Comparison of ENCODE assay signal across 8 cellular contexts in genomic region chr2:238139141-238139840, GRCh38. TPM values are rescaled to one million over a fixed set of nuclear protein-coding genes. Genes with fewer than 3 reads are reported as not detected.
A peak's percentile ranks its signal among the peaks of the same experiment; 100 is the strongest.
DNase-seq lines count a peak whose midpoint lies in the region; ATAC-seq lines count a peak whose summit lies in the region.

No MANE protein-coding gene starts in this region.

- H3K9me3 Mint-ChIP-seq in stimulated activated naive CD8-positive, alpha-beta T cell treated with anti-CD3 and anti-CD28 coated beads, Interleukin-15, amount 100 ng/mL, for 72 hours, result no peaks in the 10 kb centered on the region

- peak overlapping the region; percentile 57 for H3K27ac ChIP-seq in right cardiac atrium (ENCODE audit: low read length)

- H3K4me3 Mint-ChIP-seq in stimulated activated naive CD8-positive, alpha-beta T cell treated with anti-CD3 and anti-CD28 coated beads, Interleukin-15, amount 100 ng/mL, for 72 hours, result peak overlapping the region in 1 of 2 donors; percentile 54

- no peak overlapping the region for H3K4me3 ChIP-seq in right cardiac atrium (ENCODE audit: low read length)

- peaks cover 18% of the 10 kb centered on the region for H3K4me1 Mint-ChIP-seq in stimulated activated naive CD8-positive, alpha-beta T cell treated with anti-CD3 and anti-CD28 coated beads, Interleukin-15, amount 100 ng/mL, for 72 hours

- WGBS in right cardiac atrium, result 45% methylated on average over 47 of the region's 47 CpGs

- intact Hi-C loops in right cardiac atrium (cut with DNase I), result no loop called here

- ATAC-seq in right cardiac atrium (peak; percentile 41 to 58), HG02938 (IDR thresholded peaks at IDR 0.05; ENCODE audit: unreplicated experiment) (no peak), HG03442 (IDR thresholded peaks at IDR 0.05; ENCODE audit: unreplicated experiment) (no peak)
- ATAC-seq in stimulated activated naive CD8-positive, alpha-beta T cell treated with anti-CD3 and anti-CD28 coated beads, Interleukin-15, amount 100 ng/mL, for 72 hours, result peak; percentile 51

- no peaks in the 10 kb centered on the region for H3K27me3 ChIP-seq in right cardiac atrium (ENCODE audit: control insufficient read depth, insufficient read depth)

- no peak overlapping the region for H3K27ac Mint-ChIP-seq in stimulated activated naive CD8-positive, alpha-beta T cell treated with anti-CD3 and anti-CD28 coated beads, Interleukin-15, amount 100 ng/mL, for 72 hours

- no peaks in the 10 kb centered on the region for H3K4me1 ChIP-seq in right cardiac atrium (ENCODE audit: control insufficient read depth, insufficient read depth, low read length)

- DNase-seq in NCI-H2171 treated with DMSO at 0.1 percent for 48 hours (lab: John Stamatoyannopoulos, UW) (peak; percentile 4), NCI-H2171 (lab: John Stamatoyannopoulos, UW) (no peak), right cardiac atrium (peak in 2 of 3 donors; percentile 67 to 80), globus pallidus (ENCODE audit: low spot score) (no peak)
- DNase-seq in activated CD8-positive, alpha-beta memory T cell treated with anti-CD3 and anti-CD28 coated beads, Interleukin-2, amount 50 U/mL, for 48 hours, result peak; percentile 83
- peak in 1 of 2 donors; percentile 42 for DNase-seq in stimulated activated naive CD8-positive, alpha-beta T cell treated with anti-CD3 and anti-CD28 coated beads, Interleukin-15, amount 100 ng/mL, for 72 hours

- no peaks in the 10 kb centered on the region for H3K27me3 Mint-ChIP-seq in stimulated activated naive CD8-positive, alpha-beta T cell treated with anti-CD3 and anti-CD28 coated beads, Interleukin-15, amount 100 ng/mL, for 72 hours

- no peaks in the 10 kb centered on the region for H3K9me3 ChIP-seq in right cardiac atrium (ENCODE audit: control insufficient read depth, low read length)

RNA-seq across cellular contexts. Expression of gene KLHL30, which starts 0.8 kb away (rescaled TPM):
- 10 to 100 TPM; 16.9 to 34.4 (median 23.8) TPM for total RNA-seq in right cardiac atrium
- polyA plus RNA-seq in right cardiac atrium, result 15.9 TPM

RNA-seq across cellular contexts. Expression of gene ERFE, which starts 19.5 kb away (rescaled TPM):
- under 1 TPM in 3 of 4 donors, not detected in 1; 0.35 to 0.81 (median 0.69) TPM for total RNA-seq in right cardiac atrium
- 0.16 TPM for polyA plus RNA-seq in right cardiac atrium

RNA-seq across cellular contexts. Expression of gene ESPNL, which starts 39.2 kb away (rescaled TPM):
- under 1 TPM; 0.29 to 0.60 (median 0.56) TPM for total RNA-seq in right cardiac atrium
- 0.79 TPM for polyA plus RNA-seq in right cardiac atrium

Comparison
In these comparisons a context has a peak if more than half of its experiments do, and no peak if none do; other contexts are left out.
1. DNase-seq: peak in NCI-H2171 treated with DMSO at 0.1 percent for 48 hours (single experiment), activated CD8-positive, alpha-beta memory T cell treated with anti-CD3 and anti-CD28 coated beads, Interleukin-2, amount 50 U/mL, for 48 hours (single experiment) and right cardiac atrium (2 of 3); none in NCI-H2171 (single experiment) and globus pallidus (single experiment).
2. ATAC-seq: peak in right cardiac atrium (2 of 2) and stimulated activated naive CD8-positive, alpha-beta T cell treated with anti-CD3 and anti-CD28 coated beads, Interleukin-15, amount 100 ng/mL, for 72 hours (single experiment); none in HG02938 (single experiment) and HG03442 (single experiment).